Comparison of ENCODE assay signal across 16 cellular contexts in genomic region chr4:25834411-25835107, GRCh38. TPM values are rescaled to one million over a fixed set of nuclear protein-coding genes. Genes with fewer than 3 reads are reported as not detected.
DNase-seq lines count a peak whose midpoint lies in the region; ATAC-seq, FAIRE-seq and TF ChIP-seq lines count a peak whose summit lies in the region.
"Had no signal": no experiment of that assay in that cellular context is flagged by ENCODE, and none has a peak within 500 bp of the region (broad histone marks: within the 10 kb centered on the region; RNA-seq: fewer than 3 reads in every experiment).

No MANE protein-coding gene starts in this region.

- TF ChIP-seq POLR2A in GM12892 (IDR thresholded peaks at IDR 0.05; ENCODE audit: low read depth, low read length) = no peak

- no peak overlapping the region for H3K4me3 Mint-ChIP-seq in stimulated activated effector memory CD8-positive, alpha-beta T cell treated with anti-CD3 and anti-CD28 coated beads, Interleukin-12 subunit alpha, Interleukin-12 subunit beta, amount 100 ng/mL, for 72 hours
- no peak overlapping the region for H3K4me3 Mint-ChIP-seq in activated T-cell treated with anti-CD3 and anti-CD28 coated beads, Interleukin-2, amount 50 U/mL, for 4 hours

- no peaks in the 10 kb centered on the region for H3K9me3 Mint-ChIP-seq in stimulated activated effector memory CD8-positive, alpha-beta T cell treated with anti-CD3 and anti-CD28 coated beads, Interleukin-12 subunit alpha, Interleukin-12 subunit beta, amount 100 ng/mL, for 72 hours
- H3K9me3 Mint-ChIP-seq in activated T-cell treated with anti-CD3 and anti-CD28 coated beads, Interleukin-2, amount 50 U/mL, for 4 hours = no peaks in the 10 kb centered on the region

- no peak for DNase-seq in GM12892 (ENCODE audit: insufficient read length)
- DNase-seq in NCI-H82 (lab: John Stamatoyannopoulos, UW) = peak; percentile 74
- peak; percentile 61 for DNase-seq in cerebellar cortex (ENCODE audit: low spot score)
- DNase-seq in stimulated activated effector memory CD8-positive, alpha-beta T cell treated with anti-CD3 and anti-CD28 coated beads, Interleukin-12 subunit alpha, Interleukin-12 subunit beta, amount 100 ng/mL, for 72 hours (ENCODE audit: low spot score in 2 of 2) = no peak
- DNase-seq in RKO (ENCODE audit: low spot score) = no peak
- DNase-seq in HK-2 (ENCODE audit: unreplicated experiment) = no peak
- no peak for DNase-seq in activated T-cell treated with anti-CD3 and anti-CD28 coated beads, Interleukin-2, amount 50 U/mL, for 4 hours
- DNase-seq: DMS153, GM23248, KBM-7, NCI-H1092 treated with DMSO at 0.1 percent for 48 hours, NCI-H1694 treated with DMSO at 0.1 percent for 48 hours, NCI-H446, RPMI8226 had no signal

- peak; percentile 70 for FAIRE-seq in GM12892 (lab: Jason Lieb, UNC)

- H3K4me1 Mint-ChIP-seq in stimulated activated effector memory CD8-positive, alpha-beta T cell treated with anti-CD3 and anti-CD28 coated beads, Interleukin-12 subunit alpha, Interleukin-12 subunit beta, amount 100 ng/mL, for 72 hours = peaks cover 22% of the 10 kb centered on the region
- H3K4me1 Mint-ChIP-seq in activated T-cell treated with anti-CD3 and anti-CD28 coated beads, Interleukin-2, amount 50 U/mL, for 4 hours (ENCODE audit: low read depth) = peaks cover 11% of the 10 kb centered on the region

- peak overlapping the region; percentile 76 for H3K27ac Mint-ChIP-seq in stimulated activated effector memory CD8-positive, alpha-beta T cell treated with anti-CD3 and anti-CD28 coated beads, Interleukin-12 subunit alpha, Interleukin-12 subunit beta, amount 100 ng/mL, for 72 hours

- peaks cover 54% of the 10 kb centered on the region for H3K36me3 Mint-ChIP-seq in stimulated activated effector memory CD8-positive, alpha-beta T cell treated with anti-CD3 and anti-CD28 coated beads, Interleukin-12 subunit alpha, Interleukin-12 subunit beta, amount 100 ng/mL, for 72 hours
- H3K36me3 Mint-ChIP-seq in activated T-cell treated with anti-CD3 and anti-CD28 coated beads, Interleukin-2, amount 50 U/mL, for 4 hours (ENCODE audit: insufficient read depth) = peaks cover 45% of the 10 kb centered on the region

- no peak for ATAC-seq in stimulated activated effector memory CD8-positive, alpha-beta T cell treated with anti-CD3 and anti-CD28 coated beads, Interleukin-12 subunit alpha, Interleukin-12 subunit beta, amount 100 ng/mL, for 72 hours
- no peak for ATAC-seq in activated T-cell treated with anti-CD3 and anti-CD28 coated beads, Interleukin-2, amount 50 U/mL, for 4 hours
- ATAC-seq in HG02642 (IDR thresholded peaks at IDR 0.05; ENCODE audit: poor library complexity, unreplicated experiment) = no peak
- ATAC-seq: HCT116 had no signal

- no peaks in the 10 kb centered on the region for H3K27me3 Mint-ChIP-seq in activated T-cell treated with anti-CD3 and anti-CD28 coated beads, Interleukin-2, amount 50 U/mL, for 4 hours (ENCODE audit: low read depth)

RNA-seq across cellular contexts. Expression of gene SEL1L3, which starts 28.2 kb away (rescaled TPM):
- 50.1 TPM for polyA plus RNA-seq in GM12892 (2012; ENCODE audit: missing spikeins)
- 10 to 100 TPM; 13.7 to 21.9 (median 19.1) TPM for total RNA-seq in activated T-cell treated with anti-CD3 and anti-CD28 coated beads, Interleukin-2, amount 50 U/mL, for 4 hours

Comparison
In these comparisons a context has a peak if more than half of its experiments do, and no peak if none do; other contexts are left out.
1. DNase-seq: peak in NCI-H82 (single experiment) and cerebellar cortex (single experiment); none in GM12892 (single experiment), stimulated activated effector memory CD8-positive, alpha-beta T cell treated with anti-CD3 and anti-CD28 coated beads, Interleukin-12 subunit alpha, Interleukin-12 subunit beta, amount 100 ng/mL, for 72 hours (0 of 2), RKO (single experiment), HK-2 (single experiment) and activated T-cell treated with anti-CD3 and anti-CD28 coated beads, Interleukin-2, amount 50 U/mL, for 4 hours (single experiment).